In genomic region chr3:134190272-134190671, GRCh38 we compare ENCODE assay signal across 1 cellular context.
TF ChIP-seq lines count a peak whose summit lies in the region.

No MANE protein-coding gene starts in this region.

TF ChIP-seq in GM23338, 12 proteins besides CTCF, POLR2A, EP300 and RAD21 (continued from another document):
- TF ChIP-seq ZNF462 (CRISPR knock-in tag; IDR thresholded peaks at IDR 0.05) (no peak), ZNF114 (CRISPR knock-in tag; IDR thresholded peaks at IDR 0.05) (no peak), EZH2 (IDR thresholded peaks at IDR 0.05; ENCODE audit: low read depth, unreplicated experiment) (no peak), ETS1 (IDR thresholded peaks at IDR 0.05) (no peak)
